29 cellular contexts compared by ENCODE assay signal in genomic region chr9:107660976-107661375, GRCh38.
"Had no signal": no experiment of that assay in that cellular context is flagged by ENCODE, and none has a peak within 500 bp of the region (broad histone marks: within the 10 kb centered on the region; RNA-seq: fewer than 3 reads in every experiment).

No MANE protein-coding gene starts in this region.

- H3K4me2 ChIP-seq: hepatocyte had no signal

- H3K4me3 ChIP-seq: colonic mucosa, coronary artery, dorsolateral prefrontal cortex, esophagus muscularis mucosa, esophagus squamous epithelium, gastrocnemius medialis, gastroesophageal sphincter, heart left ventricle, heart right ventricle, hepatocyte had no signal

- H3K9me3 ChIP-seq: colonic mucosa, esophagus muscularis mucosa, esophagus squamous epithelium, gastrocnemius medialis, gastroesophageal sphincter, heart left ventricle had no signal

- H3K4me1 ChIP-seq: colonic mucosa, esophagus muscularis mucosa, esophagus squamous epithelium, foreskin keratinocyte, gastrocnemius medialis, gastroesophageal sphincter, heart left ventricle, heart right ventricle had no signal

- H3K27me3 ChIP-seq: colonic mucosa, dorsolateral prefrontal cortex, esophagus muscularis mucosa, esophagus squamous epithelium, gastrocnemius medialis, gastroesophageal sphincter, heart left ventricle, heart right ventricle, hepatocyte had no signal

- FAIRE-seq: colon, endometrium, endothelial cell of umbilical vein, frontal cortex had no signal

- ATAC-seq: effector memory CD8-positive, alpha-beta T cell; esophagus mucosa; foreskin keratinocyte; gastrocnemius medialis; gastroesophageal sphincter; heart left ventricle; heart right ventricle had no signal

- DNase-seq: colonic mucosa; cortex of kidney; dermis blood vessel endothelial cell; dorsolateral prefrontal cortex; effector CD4-positive, alpha-beta T cell; effector CD8-positive, alpha-beta T cell; effector memory CD4-positive, alpha-beta T cell; effector memory CD8-positive, alpha-beta T cell; endodermal cell; erythroblast; esophagus squamous epithelium; foreskin fibroblast; foreskin keratinocyte; foreskin melanocyte; gastrocnemius medialis; glutamatergic neuron; head of caudate nucleus; heart left ventricle; heart right ventricle had no signal

- H2AFZ ChIP-seq: hepatocyte had no signal

- H3K27ac ChIP-seq: colonic mucosa, coronary artery, dorsolateral prefrontal cortex, epithelial cell of prostate, esophagus muscularis mucosa, esophagus squamous epithelium, foreskin keratinocyte, gastrocnemius medialis, gastroesophageal sphincter, heart left ventricle, heart right ventricle, hepatocyte had no signal

- H3K79me2 ChIP-seq: hepatocyte had no signal

- H3K36me3 ChIP-seq: colonic mucosa, esophagus muscularis mucosa, esophagus squamous epithelium, gastrocnemius medialis, gastroesophageal sphincter, heart left ventricle, heart right ventricle had no signal
